Comparison of ENCODE assay signal across 15 cellular contexts in genomic region chr4:102342404-102343074, GRCh38. TPM values are rescaled to one million over a fixed set of nuclear protein-coding genes. Genes with fewer than 3 reads are reported as not detected.
DNase-seq lines count a peak whose midpoint lies in the region; ATAC-seq, FAIRE-seq and TF ChIP-seq lines count a peak whose summit lies in the region.
"Had no signal": no experiment of that assay in that cellular context is flagged by ENCODE, and none has a peak within 500 bp of the region (broad histone marks: within the 10 kb centered on the region; RNA-seq: fewer than 3 reads in every experiment).

No MANE protein-coding gene starts in this region.

- in situ Hi-C loops in K562 (cut with MboI), result no loop called here

- H4K12ac ChIP-seq in trophoblast cell (ENCODE audit: low read depth, low read length), result no peak overlapping the region

- no peak overlapping the region for H3K27ac Mint-ChIP-seq in activated CD8-positive, alpha-beta memory T cell treated with anti-CD3 and anti-CD28 coated beads, Interleukin-2, amount 10 ng/mL, durations not matched to agents 7 days and 5 days

- no peak overlapping the region for H4K8ac ChIP-seq in trophoblast cell (ENCODE audit: low read depth, low read length)

- H4K20me1 ChIP-seq in K562 (replicated peaks; ENCODE audit: control insufficient read depth, insufficient read depth, low read length), result no peaks in the 10 kb centered on the region

- no TSS peak for BruUV-seq in K562 (replicated peaks; lab: Mats Ljungman, UMichigan)

- CTCF ChIA-PET in activated CD8-positive, alpha-beta memory T cell treated with anti-CD3 and anti-CD28 coated beads, Interleukin-2, amount 10 ng/mL, durations not matched to agents 7 days and 5 days (lab: Charles Lee), result no interaction called here
- CTCF ChIA-PET in K562 (lab: Yijun Ruan, JAX; ENCODE audit: low intra/inter-chr PET ratio), result no interaction called here

- POLR2A ChIA-PET in K562 (lab: Yijun Ruan, JAX), result no interaction called here

- H2AFZ ChIP-seq in K562 (ENCODE audit: low read depth, low read length), result no peak overlapping the region
- H2AFZ ChIP-seq in trophoblast cell (ENCODE audit: insufficient read depth, low read length, poor library complexity), result no peak overlapping the region
- H2AFZ ChIP-seq: parathyroid adenoma had no signal

- ATAC-seq in activated CD8-positive, alpha-beta memory T cell treated with anti-CD3 and anti-CD28 coated beads, Interleukin-2, amount 10 ng/mL, durations not matched to agents 7 days and 5 days, result no peak
- no peak for ATAC-seq in K562
- no peak for ATAC-seq in HG02840 (IDR thresholded peaks at IDR 0.05; ENCODE audit: low FRiP score, unreplicated experiment)
- ATAC-seq: activated CD4-positive, CD25-positive, alpha-beta regulatory T cell treated with anti-CD3 and anti-CD28 coated beads, Interleukin-2, amount 50 U/mL, for 24 hours had no signal

- TF ChIP-seq POLR2A in K562 (conservative IDR thresholded peaks at IDR 0.05), result no peak

- 22% methylated on average over 3 of the region's 3 CpGs for WGBS in K562 (ENCODE audit: insufficient coverage, low coverage, missing lambda C conversion rate)
- WGBS in trophoblast cell (ENCODE audit: extremely low coverage, insufficient coverage, insufficient read length), result no CpG with 5 or more reads among the region's 3 CpGs

- no peak overlapping the region for H4K91ac ChIP-seq in trophoblast cell (ENCODE audit: low read depth, low read length)

- H3K9me3 ChIP-seq in K562 (replicated peaks; ENCODE audit: control insufficient read depth, insufficient read depth, low read depth, low read length) (no peaks in the 10 kb centered on the region), trophoblast cell (ENCODE audit: insufficient read depth, low read depth, low read length) (no peaks in the 10 kb centered on the region)
- H3K9me3 ChIP-seq: esophagus squamous epithelium, testis had no signal

- H3K36me3 Mint-ChIP-seq in activated CD8-positive, alpha-beta memory T cell treated with anti-CD3 and anti-CD28 coated beads, Interleukin-2, amount 10 ng/mL, durations not matched to agents 7 days and 5 days, result peaks cover 30% of the 10 kb centered on the region

- no peak overlapping the region for H3K18ac ChIP-seq in trophoblast cell (ENCODE audit: low read length)

- H2BK5ac ChIP-seq in trophoblast cell (ENCODE audit: low read depth, low read length, poor library complexity), result no peak overlapping the region

- no peak overlapping the region; the same call in 2 of the 3 replicates for H3K27ac ChIP-seq in K562 (ENCODE audit: extremely low read depth, low read depth, low read length)
- no peak overlapping the region for H3K27ac ChIP-seq in trophoblast cell (ENCODE audit: low read depth, low read length)
- H3K27ac ChIP-seq: esophagus squamous epithelium, parathyroid adenoma, RWPE1, testis had no signal

- intact Hi-C loops in K562 (cut with micrococcal nuclease), result loop anchor here (10.0 kb wide), 1 partner anchor 672 kb away; the partner anchor contains the start of gene SLC9B1

- H3K36me3 ChIP-seq in K562 (ENCODE audit: control insufficient read depth, insufficient read depth, low read length) (no peaks in the 10 kb centered on the region), trophoblast cell (ENCODE audit: control insufficient read depth in 1 of 2, insufficient read depth in 2 of 2, low read length in 2 of 2) (no peaks in the 10 kb centered on the region)
- H3K36me3 ChIP-seq: esophagus squamous epithelium had no signal

- no peaks in the 10 kb centered on the region for H3K9me3 Mint-ChIP-seq in activated CD8-positive, alpha-beta memory T cell treated with anti-CD3 and anti-CD28 coated beads, Interleukin-2, amount 10 ng/mL, durations not matched to agents 7 days and 5 days (ENCODE audit: low read depth)

- peak overlapping the region; percentile 90 for H3K4me2 ChIP-seq in K562 (ENCODE audit: insufficient read depth, low read length)
- peak overlapping the region; percentile 36 for H3K4me2 ChIP-seq in trophoblast cell (ENCODE audit: low read length)

- H3K4me1 ChIP-seq in K562 (replicated peaks in 1 of 2; ENCODE audit: control insufficient read depth in 2 of 2, insufficient read depth in 2 of 2, low read length in 2 of 2), result peaks cover 22 to 38% of the 10 kb centered on the region in 2 experiments
- peaks cover 0 to 11% of the 10 kb centered on the region in 2 experiments for H3K4me1 ChIP-seq in trophoblast cell (ENCODE audit: control insufficient read depth in 1 of 2, insufficient read depth in 2 of 2, low read length in 2 of 2)

- TF ChIP-seq EP300 in K562 (IDR thresholded peaks at IDR 0.05; ENCODE audit: low read length), result peak; percentile 88

- peak; percentile 54 for FAIRE-seq in K562 (lab: Jason Lieb, UNC)

- H3K9me1 ChIP-seq in K562 (ENCODE audit: control insufficient read depth, insufficient read depth, low read length), result no peaks in the 10 kb centered on the region

- H3K27me3 ChIP-seq in K562 (ENCODE audit: control insufficient read depth in 2 of 2, insufficient read depth in 2 of 2, low read length in 2 of 2) (no peaks in the 10 kb centered on the region), trophoblast cell (ENCODE audit: insufficient read depth, low read length) (no peaks in the 10 kb centered on the region)
- H3K27me3 ChIP-seq: esophagus squamous epithelium, testis had no signal

- no peak for DNase-seq in activated CD8-positive, alpha-beta memory T cell treated with anti-CD3 and anti-CD28 coated beads, Interleukin-2, amount 10 ng/mL, durations not matched to agents 7 days and 5 days
- DNase-seq in activated CD8-positive, alpha-beta memory T cell treated with anti-CD3 and anti-CD28 coated beads for 24 hours, result no peak
- DNase-seq in NCI-H748 (lab: John Stamatoyannopoulos, UW; ENCODE audit: unreplicated experiment) (peak; percentile 70), K562 (ENCODE audit: extremely low read depth in 1 of 4, low spot score in 3 of 4) (peak in 2 of 4 experiments; percentile 51 to 78), trophoblast cell (peak in 1 of 2 donors; percentile 29), NCI-H226 (no peak), DMS153 (lab: John Stamatoyannopoulos, UW) (no peak)
- DNase-seq: esophagus squamous epithelium; NCI-H2029; stimulated activated CD4-positive, alpha-beta T cell treated with anti-CD3 and anti-CD28 coated beads, Interleukin-2, amount 100 ng/mL, for 48 hours; testis had no signal

- H3K27me3 Mint-ChIP-seq in activated CD8-positive, alpha-beta memory T cell treated with anti-CD3 and anti-CD28 coated beads, Interleukin-2, amount 10 ng/mL, durations not matched to agents 7 days and 5 days, result no peaks in the 10 kb centered on the region

- H3K79me1 ChIP-seq in trophoblast cell (ENCODE audit: low read length), result peaks cover 10% of the 10 kb centered on the region

- peak overlapping the region; percentile 51; the same call in 1 of the 2 replicates for H3K4me3 ChIP-seq in K562
- no peak overlapping the region for H3K4me3 ChIP-seq in trophoblast cell (ENCODE audit: low read depth, low read length)
- H3K4me3 ChIP-seq: esophagus squamous epithelium, testis had no signal

- H2BK12ac ChIP-seq in trophoblast cell (ENCODE audit: low read length), result no peak overlapping the region

- H3K14ac ChIP-seq in trophoblast cell (ENCODE audit: low read length), result no peak overlapping the region

- TF ChIP-seq CTCF in K562 (IDR thresholded peaks at IDR 0.05 in 2 of 3, conservative IDR thresholded peaks at IDR 0.05 in 1 of 3; ENCODE audit: insufficient read depth in 2 of 3, low read depth in 1 of 3, low read length in 3 of 3), result no peak

- H3K4me3 Mint-ChIP-seq in activated CD8-positive, alpha-beta memory T cell treated with anti-CD3 and anti-CD28 coated beads, Interleukin-2, amount 10 ng/mL, durations not matched to agents 7 days and 5 days, result peak overlapping the region; percentile 84

- H3K4ac ChIP-seq in trophoblast cell (ENCODE audit: low read depth, low read length), result no peak overlapping the region

- no peak overlapping the region for H3K23ac ChIP-seq in trophoblast cell (ENCODE audit: low read length)

- H3K79me2 ChIP-seq in K562 (ENCODE audit: control insufficient read depth, insufficient read depth, low read length) (peaks cover 35% of the 10 kb centered on the region; the same call in 2 of the 3 replicates), trophoblast cell (ENCODE audit: control insufficient read depth, insufficient read depth, low read length, poor library complexity) (peaks cover 9% of the 10 kb centered on the region)
- H3K79me2 ChIP-seq: parathyroid adenoma had no signal

- H2BK120ac ChIP-seq in trophoblast cell (ENCODE audit: insufficient read depth, low read length, poor library complexity), result no peak overlapping the region

- H3K4me1 Mint-ChIP-seq in activated CD8-positive, alpha-beta memory T cell treated with anti-CD3 and anti-CD28 coated beads, Interleukin-2, amount 10 ng/mL, durations not matched to agents 7 days and 5 days, result peaks cover 52% of the 10 kb centered on the region

- H3K9ac ChIP-seq in K562 (ENCODE audit: insufficient read depth in 1 of 2, low read depth in 2 of 2, low read length in 2 of 2) (peak overlapping the region in 1 of 2 experiments; percentile 80; a peak in 1 of 4 replicates), trophoblast cell (ENCODE audit: low read length) (no peak overlapping the region)
- H3K9ac ChIP-seq: parathyroid adenoma had no signal

- no peak for TF ChIP-seq RAD21 in K562 (CRISPR knock-in tag; conservative IDR thresholded peaks at IDR 0.05 in 1 of 2, IDR thresholded peaks at IDR 0.05 in 1 of 2)

- no peak overlapping the region for H2AK5ac ChIP-seq in trophoblast cell (ENCODE audit: low read length)

RNA-seq across cellular contexts. Expression of gene SLC39A8, which starts 2.7 kb away (rescaled TPM):
- total RNA-seq in activated CD8-positive, alpha-beta memory T cell treated with anti-CD3 and anti-CD28 coated beads, Interleukin-2, amount 10 ng/mL, durations not matched to agents 7 days and 5 days, result 10 to 100 TPM; 60.3 to 66.2 TPM
- total RNA-seq in K562 (2011; cell fraction: chromatin; rRNA removed; ENCODE audit: low replicate concordance), result 14.1 and 21.4 TPM in 2 replicates
- 21.0 and 22.1 TPM in 2 replicates for total RNA-seq in K562 (2011; cell fraction: nucleolus; rRNA removed)
- total RNA-seq in K562 (2011; cell fraction: nucleoplasm; rRNA removed), result 26.5 and 37.0 TPM in 2 replicates
- total RNA-seq in K562 (2014; rRNA removed) (23.4 and 25.0 TPM in 2 replicates), K562 (2014; rRNA removed; fragmentation: Illumina TruSeq; extraction: Trizol) (30.3 and 34.8 TPM in 2 replicates), K562 (2015; rRNA removed; fragmentation: Illumina TruSeq; extraction: Trizol) (21.6 and 26.3 TPM in 2 replicates), K562 (2021) (26.1 and 27.0 TPM in 2 replicates)
- polyA plus RNA-seq in K562 (2011; rRNA removed) (19.6 and 26.7 TPM in 2 replicates), K562 (2014; fragmentation: Illumina TruSeq; extraction: Trizol) (17.3 and 21.1 TPM in 2 replicates), K562 (2014; fragmentation: Nextera tagmentation; extraction: Ambion mirVana) (10 to 100 TPM in 1 of 2 experiments, 1 to 10 TPM in 1; 8.2 to 10.1 TPM), K562 (2014; rRNA removed) (14.1 and 15.6 TPM in 2 replicates)
- polyA plus RNA-seq in K562 (2011; cell fraction: cytosol; rRNA removed), result 11.6 and 14.2 TPM in 2 replicates
- 5.8 and 8.1 TPM in 2 replicates for polyA plus RNA-seq in K562 (2011; cell fraction: nucleus; rRNA removed)
- 15.9 and 26.6 TPM in 2 replicates for polyA plus RNA-seq in K562 (2012)
- 33.1 and 39.5 TPM in 2 replicates for polyA minus RNA-seq in K562 (2011; rRNA and poly(A)+ RNA removed)
- polyA minus RNA-seq in K562 (2011; cell fraction: cytosol; rRNA and poly(A)+ RNA removed), result 15.0 and 20.7 TPM in 2 replicates
- polyA minus RNA-seq in K562 (2011; cell fraction: nucleus; rRNA and poly(A)+ RNA removed), result 6.6 and 10.2 TPM in 2 replicates
- polyA plus RNA-seq in trophoblast cell (2013), result 32.6 and 35.3 TPM in 2 replicates
